Comparison of ENCODE assay signal across 1 cellular context in the genomic region with DNA sequence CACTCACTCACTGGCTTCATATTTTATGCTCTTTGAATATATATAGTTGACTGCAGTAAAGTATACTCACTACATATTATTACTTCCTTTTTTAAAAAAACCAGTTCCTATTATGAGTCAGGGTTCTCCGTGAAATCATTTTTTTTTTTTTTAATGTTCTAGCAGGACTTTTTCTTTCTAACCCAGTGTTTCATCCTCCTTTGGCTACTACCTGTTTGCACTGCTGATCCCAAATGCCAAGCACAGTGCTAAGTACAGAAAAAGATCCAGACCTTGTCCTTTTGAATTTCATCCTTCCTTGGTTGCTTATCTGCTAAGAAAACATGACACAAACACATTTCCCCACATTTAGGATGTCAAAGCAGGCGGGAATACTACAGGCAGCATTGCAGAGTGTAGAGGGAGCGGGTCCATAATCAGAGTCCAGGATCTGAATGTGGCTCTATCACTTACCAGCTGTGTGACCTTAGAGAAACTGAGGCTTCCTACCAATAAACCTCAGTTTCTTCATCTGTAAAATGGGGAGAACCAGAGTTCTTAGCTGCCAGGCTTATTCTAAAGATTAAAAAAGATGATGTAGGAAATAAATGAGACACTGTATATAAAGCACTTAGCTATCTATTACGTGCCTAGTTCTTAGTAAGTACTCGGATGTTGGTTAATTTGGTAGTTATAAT.
TF ChIP-seq lines count a peak whose summit lies in the region.

No MANE protein-coding gene starts in this region.

TF ChIP-seq in SK-N-SH, 30 proteins besides CTCF, POLR2A, EP300 and RAD21 (continued from another document):
- TF ChIP-seq, protein P1, sequence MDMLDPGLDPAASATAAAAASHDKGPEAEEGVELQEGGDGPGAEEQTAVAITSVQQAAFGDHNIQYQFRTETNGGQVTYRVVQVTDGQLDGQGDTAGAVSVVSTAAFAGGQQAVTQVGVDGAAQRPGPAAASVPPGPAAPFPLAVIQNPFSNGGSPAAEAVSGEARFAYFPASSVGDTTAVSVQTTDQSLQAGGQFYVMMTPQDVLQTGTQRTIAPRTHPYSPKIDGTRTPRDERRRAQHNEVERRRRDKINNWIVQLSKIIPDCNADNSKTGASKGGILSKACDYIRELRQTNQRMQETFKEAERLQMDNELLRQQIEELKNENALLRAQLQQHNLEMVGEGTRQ (IDR thresholded peaks at IDR 0.05; ENCODE audit: borderline replicate concordance, low read depth, low read length): no peak
- TF ChIP-seq, protein P2, sequence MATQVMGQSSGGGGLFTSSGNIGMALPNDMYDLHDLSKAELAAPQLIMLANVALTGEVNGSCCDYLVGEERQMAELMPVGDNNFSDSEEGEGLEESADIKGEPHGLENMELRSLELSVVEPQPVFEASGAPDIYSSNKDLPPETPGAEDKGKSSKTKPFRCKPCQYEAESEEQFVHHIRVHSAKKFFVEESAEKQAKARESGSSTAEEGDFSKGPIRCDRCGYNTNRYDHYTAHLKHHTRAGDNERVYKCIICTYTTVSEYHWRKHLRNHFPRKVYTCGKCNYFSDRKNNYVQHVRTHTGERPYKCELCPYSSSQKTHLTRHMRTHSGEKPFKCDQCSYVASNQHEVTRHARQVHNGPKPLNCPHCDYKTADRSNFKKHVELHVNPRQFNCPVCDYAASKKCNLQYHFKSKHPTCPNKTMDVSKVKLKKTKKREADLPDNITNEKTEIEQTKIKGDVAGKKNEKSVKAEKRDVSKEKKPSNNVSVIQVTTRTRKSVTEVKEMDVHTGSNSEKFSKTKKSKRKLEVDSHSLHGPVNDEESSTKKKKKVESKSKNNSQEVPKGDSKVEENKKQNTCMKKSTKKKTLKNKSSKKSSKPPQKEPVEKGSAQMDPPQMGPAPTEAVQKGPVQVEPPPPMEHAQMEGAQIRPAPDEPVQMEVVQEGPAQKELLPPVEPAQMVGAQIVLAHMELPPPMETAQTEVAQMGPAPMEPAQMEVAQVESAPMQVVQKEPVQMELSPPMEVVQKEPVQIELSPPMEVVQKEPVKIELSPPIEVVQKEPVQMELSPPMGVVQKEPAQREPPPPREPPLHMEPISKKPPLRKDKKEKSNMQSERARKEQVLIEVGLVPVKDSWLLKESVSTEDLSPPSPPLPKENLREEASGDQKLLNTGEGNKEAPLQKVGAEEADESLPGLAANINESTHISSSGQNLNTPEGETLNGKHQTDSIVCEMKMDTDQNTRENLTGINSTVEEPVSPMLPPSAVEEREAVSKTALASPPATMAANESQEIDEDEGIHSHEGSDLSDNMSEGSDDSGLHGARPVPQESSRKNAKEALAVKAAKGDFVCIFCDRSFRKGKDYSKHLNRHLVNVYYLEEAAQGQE (IDR thresholded peaks at IDR 0.05; ENCODE audit: low read depth, low read length): no peak
